In the genomic region with DNA sequence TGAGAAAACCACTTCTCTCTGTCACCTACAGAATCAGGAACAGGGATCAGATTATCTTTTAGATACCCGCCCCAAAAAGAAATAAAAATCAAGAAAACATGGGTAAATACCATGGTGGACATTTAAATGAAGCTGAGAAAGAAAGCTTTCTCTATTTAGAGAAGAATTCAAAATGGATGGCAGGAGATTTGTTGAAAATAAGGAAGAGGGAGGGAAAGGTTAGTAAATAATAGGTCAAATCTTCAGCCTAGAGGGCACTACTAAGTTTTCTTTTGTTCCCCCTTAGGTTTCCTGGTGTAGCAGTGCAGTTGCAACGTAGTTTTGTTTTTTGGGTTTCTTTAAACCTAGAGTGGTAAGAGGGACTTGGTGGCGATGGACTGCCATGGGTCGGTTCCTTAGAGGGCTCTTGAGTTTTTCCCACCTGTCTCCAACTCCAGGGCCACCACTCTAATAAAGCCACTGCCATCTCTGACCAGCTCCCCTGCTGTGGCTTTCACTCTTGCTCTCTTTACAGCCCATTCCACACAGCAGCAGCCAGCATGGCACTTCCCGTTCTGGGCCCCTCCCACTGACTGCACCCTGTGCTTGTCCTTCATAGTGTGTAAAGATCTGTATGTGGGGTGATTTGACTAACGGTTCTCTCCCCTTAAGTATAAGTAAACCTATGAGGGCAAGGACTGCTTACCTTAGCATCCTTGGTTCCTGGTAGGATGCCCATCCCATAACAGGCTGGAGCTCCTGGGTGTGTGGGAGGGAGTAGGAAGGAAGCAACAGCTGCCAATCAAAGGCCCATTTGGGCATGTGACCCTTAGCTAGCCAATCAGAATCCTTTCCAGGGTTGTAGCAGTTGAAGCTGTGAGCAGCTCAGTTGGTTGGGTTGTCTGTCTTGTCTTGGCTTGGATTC, we compare ENCODE assay signal across 8 cellular contexts.
A peak's percentile ranks its signal among the peaks of the same experiment; 100 is the strongest.
DNase-seq lines count a peak whose midpoint lies in the region; ATAC-seq and TF ChIP-seq lines count a peak whose summit lies in the region.

No MANE protein-coding gene starts in this region.

- 35 to 45% (median 42%) methylated on average over 6 of the region's 6 CpGs for WGBS in spleen, 5 donors

- ATAC-seq in GM19452 (IDR thresholded peaks at IDR 0.05; ENCODE audit: unreplicated experiment), result peak; percentile 75
- peak; percentile 72 for ATAC-seq in HG03196 (IDR thresholded peaks at IDR 0.05; ENCODE audit: unreplicated experiment)

- DNase-seq in GF-D8 (lab: John Stamatoyannopoulos, UW), result peak; percentile 90
- DNase-seq in SJCRH30, result peak; percentile 31 to 61
- DNase-seq in effector memory CD4-positive, alpha-beta T cell, result no peak
- peak; percentile 95 for DNase-seq in spleen
- DNase-seq in HPDE6-E6E7 (ENCODE audit: extremely low spot score), result no peak
- DNase-seq in NCI-H1694 (lab: John Stamatoyannopoulos, UW), result no peak

- no peak for TF ChIP-seq POLR2A in spleen (IDR thresholded peaks at IDR 0.05)

- no peak for TF ChIP-seq CTCF in spleen (IDR thresholded peaks at IDR 0.05 in 8 of 11, conservative IDR thresholded peaks at IDR 0.05 in 3 of 11)

- H3K27me3 ChIP-seq in SJCRH30 (no peaks in the 10 kb centered on the region), spleen (replicated peaks in 1 of 7) (no peaks in the 10 kb centered on the region)
- no peaks in the 10 kb centered on the region for H3K27me3 ChIP-seq in effector memory CD4-positive, alpha-beta T cell (replicated peaks; ENCODE audit: control insufficient read depth, insufficient read depth, low read length, poor library complexity, severe bottlenecking)

- H3K4me3 ChIP-seq in SJCRH30 (peak overlapping the region; percentile 39), spleen (peak overlapping the region in 5 of 8 donors; percentile 8 to 62 (median 29))
- peak overlapping the region; percentile 24 for H3K4me3 ChIP-seq in effector memory CD4-positive, alpha-beta T cell (ENCODE audit: insufficient read depth, low read depth, low read length, poor library complexity, severe bottlenecking)

- H3K27ac ChIP-seq in SJCRH30, result no peak overlapping the region
- H3K27ac ChIP-seq in effector memory CD4-positive, alpha-beta T cell (ENCODE audit: insufficient read depth, low read length, poor library complexity, severe bottlenecking), result no peak overlapping the region
- H3K27ac ChIP-seq in spleen, result peak overlapping the region; percentile 66 to 88 (median 84)

- H3K4me1 ChIP-seq in SJCRH30 (peaks cover 5% of the 10 kb centered on the region; the same call in 1 of the 2 replicates), spleen (peaks cover 12 to 68% (median 52%) of the 10 kb centered on the region in 6 donors)
- H3K4me1 ChIP-seq in effector memory CD4-positive, alpha-beta T cell (ENCODE audit: control insufficient read depth, insufficient read depth, low read length, poor library complexity, severe bottlenecking), result no peaks in the 10 kb centered on the region

- intact Hi-C loops in spleen (cut with DNase I; ENCODE audit: low total_unique reads), result loop anchor here (5.0 kb wide), 2 partner anchors 148 to 283 kb away; no protein-coding TSS in a partner anchor

- H3K36me3 ChIP-seq in SJCRH30 (no peaks in the 10 kb centered on the region), spleen (no peaks in the 10 kb centered on the region)
- no peaks in the 10 kb centered on the region for H3K36me3 ChIP-seq in effector memory CD4-positive, alpha-beta T cell (ENCODE audit: control insufficient read depth, insufficient read depth, low read length)

- H3K9me3 ChIP-seq in SJCRH30 (replicated peaks), result no peaks in the 10 kb centered on the region
- H3K9me3 ChIP-seq in effector memory CD4-positive, alpha-beta T cell (ENCODE audit: control insufficient read depth, low read length), result no peaks in the 10 kb centered on the region
- H3K9me3 ChIP-seq in spleen, result no peaks in the 10 kb centered on the region

Comparison
In these comparisons a context has a peak if more than half of its experiments do, and no peak if none do; other contexts are left out.
1. DNase-seq: peak in GF-D8 (single experiment), SJCRH30 (2 of 2) and spleen (single experiment); none in effector memory CD4-positive, alpha-beta T cell (0 of 3), HPDE6-E6E7 (single experiment) and NCI-H1694 (single experiment).
2. H3K27ac ChIP-seq: peak in spleen (8 of 8); none in SJCRH30 (single experiment) and effector memory CD4-positive, alpha-beta T cell (single experiment).
3. Peak in every context shown above with its lines, with median percentiles within 50 percentile points of each other: H3K4me3 ChIP-seq.